Comparison of ENCODE assay signal across 8 cellular contexts in the genomic region with DNA sequence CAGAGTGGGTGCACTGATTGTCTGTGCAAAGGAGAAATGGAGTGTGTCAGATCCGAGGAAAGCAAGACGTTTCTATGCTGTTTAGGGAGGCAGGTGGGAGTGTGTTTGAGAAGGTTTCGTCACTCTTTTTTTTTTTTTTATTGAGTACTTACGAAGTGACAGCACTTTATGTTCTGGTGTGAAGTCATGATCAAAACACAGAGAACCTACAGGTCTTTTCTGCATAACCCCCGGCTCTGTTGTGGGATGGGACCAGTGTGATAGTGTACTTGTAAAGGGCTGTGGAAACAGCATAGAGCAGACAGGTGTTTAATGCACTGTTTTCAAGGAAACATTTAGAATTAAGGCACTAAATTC. TPM values are rescaled to one million over a fixed set of nuclear protein-coding genes. Genes with fewer than 3 reads are reported as not detected.
DNase-seq lines count a peak whose midpoint lies in the region; ATAC-seq and TF ChIP-seq lines count a peak whose summit lies in the region.

No MANE protein-coding gene starts in this region.

- peaks cover 18% of the 10 kb centered on the region for H3K4me1 Mint-ChIP-seq in neural crest cell

- H3K9me3 Mint-ChIP-seq in neural crest cell: no peaks in the 10 kb centered on the region

- intact Hi-C loops in Panc1 (cut with micrococcal nuclease; ENCODE audit: unreplicated experiment): no loop called here

- peaks cover 3% of the 10 kb centered on the region for H3K36me3 Mint-ChIP-seq in neural crest cell (ENCODE audit: low read depth)

- H3K27ac Mint-ChIP-seq in neural crest cell (ENCODE audit: unreplicated experiment): peak overlapping the region; percentile 93

- H3K36me3 ChIP-seq in Panc1 (ENCODE audit: control insufficient read depth, insufficient read depth, low read length): peaks cover 21% of the 10 kb centered on the region
- H3K36me3 ChIP-seq in endocrine pancreas (ENCODE audit: control insufficient read depth, insufficient read depth, low read length): no peaks in the 10 kb centered on the region

- TSS peak; percentile 58 for BruUV-seq in Panc1 (replicated peaks; lab: Mats Ljungman, UMichigan)

- ATAC-seq in GM21360 (IDR thresholded peaks at IDR 0.05; ENCODE audit: unreplicated experiment) (peak; percentile 2), Panc1 (no peak), GM18858 (IDR thresholded peaks at IDR 0.05; ENCODE audit: unreplicated experiment) (no peak), HG02981 (IDR thresholded peaks at IDR 0.05; ENCODE audit: unreplicated experiment) (no peak), GM18870 (IDR thresholded peaks at IDR 0.05; ENCODE audit: unreplicated experiment) (no peak)

- H3K27me3 ChIP-seq in Panc1 (ENCODE audit: control insufficient read depth, insufficient read depth, low read length) (no peaks in the 10 kb centered on the region), endocrine pancreas (ENCODE audit: control insufficient read depth, insufficient read depth, low read length) (no peaks in the 10 kb centered on the region)

- in situ Hi-C loops in Panc1 (cut with HindIII; ENCODE audit: low pct_unique_long_range_greater_than_20kb, low sequenced_read_pairs): no loop called here

- TF ChIP-seq CTCF in Panc1 (IDR thresholded peaks at IDR 0.05) (no peak), neural crest cell (conservative IDR thresholded peaks at IDR 0.05) (no peak)

- H3K4me3 ChIP-seq in Panc1 (ENCODE audit: low read depth in 2 of 2, low read length in 2 of 2) (peak overlapping the region; percentile 94 to 98), endocrine pancreas (ENCODE audit: control insufficient read depth, insufficient read depth, low read length) (peak overlapping the region; percentile 97)

- peak overlapping the region; percentile 99 for H3K27ac ChIP-seq in Panc1 (ENCODE audit: low read length)

- POLR2A ChIA-PET in Panc1 (lab: Charles Lee): no interaction called here

- H3K27me3 Mint-ChIP-seq in neural crest cell (ENCODE audit: low read depth): no peaks in the 10 kb centered on the region

- CTCF ChIA-PET in Panc1 (lab: Charles Lee): interaction anchor here (1.4 kb wide), 1 partner anchor 10 kb away, joined by 7 read pairs; no protein-coding TSS in a partner anchor

- DNase-seq in Panc1 (ENCODE audit: low read depth, low spot score) (no peak), neural crest cell (ENCODE audit: low read depth, low spot score) (no peak)
- DNase-seq in stimulated activated CD4-positive, alpha-beta T cell treated with anti-CD3 and anti-CD28 coated beads, Interleukin-2, amount 100 ng/mL, for 48 hours: no peak

- peaks cover 20% of the 10 kb centered on the region; the same call in 1 of the 2 replicates for H3K4me1 ChIP-seq in Panc1 (ENCODE audit: control insufficient read depth, insufficient read depth, low read length)
- peaks cover 27% of the 10 kb centered on the region for H3K4me1 ChIP-seq in endocrine pancreas (ENCODE audit: control insufficient read depth, insufficient read depth, low read length)

- H3K9ac ChIP-seq in endocrine pancreas (ENCODE audit: control insufficient read depth, insufficient read depth, low read length): peak overlapping the region; percentile 88

- peak overlapping the region; percentile 88 for H3K4me3 Mint-ChIP-seq in neural crest cell

- H3K9me3 ChIP-seq in Panc1 (ENCODE audit: control insufficient read depth, insufficient read depth, low read depth, low read length): no peaks in the 10 kb centered on the region; the same call in 1 of the 2 replicates
- no peaks in the 10 kb centered on the region for H3K9me3 ChIP-seq in endocrine pancreas (ENCODE audit: control insufficient read depth, low read length)

RNA-seq across cellular contexts. Expression of a gene that starts 26.7 kb away (rescaled TPM):
- total RNA-seq in Panc1 (2021; ENCODE audit: unreplicated experiment) (53.5 TPM), neural crest cell (56.5 and 57.5 TPM in 2 replicates)
- polyA plus RNA-seq in Panc1 (2012; ENCODE audit: insufficient read length): 45.2 TPM

RNA-seq across cellular contexts. Expression of a gene that starts 54.9 kb away (rescaled TPM):
- total RNA-seq in Panc1 (2021; ENCODE audit: unreplicated experiment) (11.6 TPM), neural crest cell (19.7 and 22.7 TPM in 2 replicates)
- 2.9 TPM for polyA plus RNA-seq in Panc1 (2012; ENCODE audit: insufficient read length)
